ENCODE assay signal across 8 cellular contexts in genomic region chr15:77419836-77420609, GRCh38. TPM values are rescaled to one million over a fixed set of nuclear protein-coding genes. Genes with fewer than 3 reads are reported as not detected.
A peak's percentile ranks its signal among the peaks of the same experiment; 100 is the strongest.
DNase-seq lines count a peak whose midpoint lies in the region; ATAC-seq and TF ChIP-seq lines count a peak whose summit lies in the region.

PEAK1 (minus strand) TSS chr15:77420104; CDS start chr15:77181926, 238,178 bp downstream.

- TF ChIP-seq CTCF in epithelial cell of esophagus (IDR thresholded peaks at IDR 0.05; ENCODE audit: insufficient read depth, low read depth, low read length, missing control alignments) = no peak
- no peak for TF ChIP-seq CTCF in mucosa of descending colon (IDR thresholded peaks at IDR 0.05)

- ATAC-seq in GM21576 (IDR thresholded peaks at IDR 0.05; ENCODE audit: unreplicated experiment) (peak; percentile 89), mucosa of descending colon (peak; percentile 97)

- peak; percentile 86 for DNase-seq in DMS153 (lab: John Stamatoyannopoulos, UW)
- peak; percentile 37 for DNase-seq in OCI-M2 (lab: John Stamatoyannopoulos, UW; ENCODE audit: unreplicated experiment)
- peak; percentile 99 for DNase-seq in activated T-cell treated with anti-CD3 and anti-CD28 coated beads for 4 hours
- DNase-seq in epithelial cell of esophagus (ENCODE audit: low read depth) = peak; percentile 99
- peak; percentile 100 for DNase-seq in mucosa of descending colon
- DNase-seq in stimulated activated CD8-positive, alpha-beta memory T cell treated with anti-CD3 and anti-CD28 coated beads, Interleukin-4, amount 100 ng/mL, for 1 hour (ENCODE audit: low read depth in 2 of 2, low spot score in 1 of 2) = peak; percentile 99

- TF ChIP-seq RAD21 in Ishikawa (IDR thresholded peaks at IDR 0.05; ENCODE audit: low read depth) = no peak

- H3K4me1 ChIP-seq in mucosa of descending colon (ENCODE audit: low read depth) = peaks cover 16% of the 10 kb centered on the region

- no peaks in the 10 kb centered on the region for H3K36me3 ChIP-seq in mucosa of descending colon (ENCODE audit: low read depth)

- TF ChIP-seq EP300 in Ishikawa (IDR thresholded peaks at IDR 0.05; ENCODE audit: borderline replicate concordance) = no peak

- intact Hi-C loops in mucosa of descending colon (cut with DNase I, micrococcal nuclease) = no loop called here

- no peaks in the 10 kb centered on the region for H3K9me3 ChIP-seq in mucosa of descending colon

- H3K4me3 ChIP-seq in epithelial cell of esophagus (ENCODE audit: low read length) = peak within 1 kb of the TSS; percentile 98
- H3K4me3 ChIP-seq in mucosa of descending colon = peak within 1 kb of the TSS; percentile 87

TF ChIP-seq in Ishikawa, 13 proteins besides CTCF, POLR2A, EP300 and RAD21:
- TF ChIP-seq CREB1 (IDR thresholded peaks at IDR 0.05; ENCODE audit: low read depth) (no peak), USF1 (IDR thresholded peaks at IDR 0.05) (no peak), TAF1 (IDR thresholded peaks at IDR 0.05; ENCODE audit: low read depth) (peak; percentile 40; the same call in 1 of the 2 replicates)

RNA-seq across cellular contexts. Expression of gene PEAK1, which starts in this region (rescaled TPM):
- 10 to 100 TPM; 47.9 to 75.3 (median 65.7) TPM for total RNA-seq in mucosa of descending colon

Comparison
In these comparisons a context has a peak if more than half of its experiments do, and no peak if none do; other contexts are left out.
1. Peak in every context shown above with its lines: DNase-seq, ATAC-seq and H3K4me3 ChIP-seq.
2. DNase-seq: peak in every context shown above with its lines; median percentile 100 in mucosa of descending colon; 99 in activated T-cell treated with anti-CD3 and anti-CD28 coated beads for 4 hours; 99 in epithelial cell of esophagus; 99 in stimulated activated CD8-positive, alpha-beta memory T cell treated with anti-CD3 and anti-CD28 coated beads, Interleukin-4, amount 100 ng/mL, for 1 hour; 86 in DMS153; 37 in OCI-M2.